ENCODE assay signal across 1 cellular context in the genomic region with DNA sequence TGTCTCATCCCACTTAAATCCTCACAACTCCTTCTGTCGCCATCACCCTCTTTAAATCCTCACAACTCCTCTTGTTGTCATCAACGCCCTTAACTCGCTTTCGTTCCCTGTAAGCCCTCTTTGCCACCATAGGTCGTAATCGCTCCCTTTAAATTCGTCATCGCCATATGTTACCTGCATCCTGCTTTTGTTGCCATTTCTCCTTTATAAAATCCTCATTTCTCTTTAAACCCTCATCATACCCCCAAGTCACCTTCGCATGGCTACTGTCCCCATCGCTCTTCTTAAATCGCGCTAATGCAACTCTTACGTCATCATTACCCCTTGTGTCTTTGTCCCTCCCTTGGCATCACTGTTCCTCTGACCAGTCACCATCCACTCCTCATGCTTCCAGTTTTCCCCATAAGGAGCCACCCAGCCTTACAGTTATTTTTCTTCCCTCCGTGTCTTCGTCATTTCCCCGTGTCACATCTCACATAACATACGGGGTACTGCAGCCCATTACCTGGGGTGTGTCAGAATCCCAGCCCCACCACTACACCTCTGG.
TF ChIP-seq lines count a peak whose summit lies in the region.

No MANE protein-coding gene starts in this region.

TF ChIP-seq in HEK293, 187 proteins besides CTCF, POLR2A, EP300 and RAD21 (continued from another document and continues in another):
- TF ChIP-seq ZNF707 (tag by site-specific recombination; IDR thresholded peaks at IDR 0.05) (no peak), HOXD13 (CRISPR knock-in tag; IDR thresholded peaks at IDR 0.05; ENCODE audit: borderline replicate concordance) (no peak), EGR2 (tag by site-specific recombination; IDR thresholded peaks at IDR 0.05; ENCODE audit: low read depth) (no peak), ZNF792 (tag by site-specific recombination; IDR thresholded peaks at IDR 0.05) (peak; percentile 71; the same call in 1 of the 2 replicates), SCRT1 (tag by site-specific recombination; IDR thresholded peaks at IDR 0.05; ENCODE audit: borderline replicate concordance) (no peak), ZFHX2 (tag by site-specific recombination; conservative IDR thresholded peaks at IDR 0.05) (no peak), YY1 (tag by site-specific recombination; IDR thresholded peaks at IDR 0.05) (no peak; the same call in 1 of the 2 replicates), ZNF768 (tag by site-specific recombination; IDR thresholded peaks at IDR 0.05) (no peak), ZIC2 (tag by site-specific recombination; IDR thresholded peaks at IDR 0.05) (no peak; the same call in 1 of the 2 replicates), ZNF48 (tag by site-specific recombination; IDR thresholded peaks at IDR 0.05) (no peak), HOXA7 (CRISPR knock-in tag; IDR thresholded peaks at IDR 0.05; ENCODE audit: borderline replicate concordance) (no peak), SALL2 (tag by site-specific recombination; IDR thresholded peaks at IDR 0.05; ENCODE audit: borderline replicate concordance) (no peak), SP2 (tag by site-specific recombination; IDR thresholded peaks at IDR 0.05) (peak; percentile 70), ZFP41 (tag by site-specific recombination; IDR thresholded peaks at IDR 0.05; ENCODE audit: borderline replicate concordance) (no peak), GFI1B (tag by site-specific recombination; IDR thresholded peaks at IDR 0.05) (peak; percentile 51; the same call in 1 of the 2 replicates), ZNF544 (tag by site-specific recombination; IDR thresholded peaks at IDR 0.05) (no peak), ZNF292 (tag by site-specific recombination; IDR thresholded peaks at IDR 0.05; ENCODE audit: borderline replicate concordance, low read depth) (no peak), ZNF629 (tag by site-specific recombination; IDR thresholded peaks at IDR 0.05) (peak; percentile 99), REPIN1 (tag by site-specific recombination; IDR thresholded peaks at IDR 0.05; ENCODE audit: low read depth) (no peak; the same call in none of the 2 replicates), ZNF624 (tag by site-specific recombination; IDR thresholded peaks at IDR 0.05) (no peak), ZNF221 (tag by site-specific recombination; IDR thresholded peaks at IDR 0.05; ENCODE audit: borderline replicate concordance) (no peak), ZNF302 (tag by site-specific recombination; IDR thresholded peaks at IDR 0.05; ENCODE audit: low read depth) (no peak), BCL11A (tag by site-specific recombination; IDR thresholded peaks at IDR 0.05; ENCODE audit: low read depth) (peak; percentile 86), ZNF837 (tag by site-specific recombination; IDR thresholded peaks at IDR 0.05) (no peak), MYNN (tag by site-specific recombination; IDR thresholded peaks at IDR 0.05; ENCODE audit: borderline replicate concordance) (no peak), TCF7L2 (IDR thresholded peaks at IDR 0.05; ENCODE audit: borderline replicate concordance, low read depth, low read length) (no peak), TRIM28 (IDR thresholded peaks at IDR 0.05; ENCODE audit: borderline replicate concordance, low read length) (no peak), ZNF664 (tag by site-specific recombination; IDR thresholded peaks at IDR 0.05) (peak; percentile 41; the same call in 1 of the 2 replicates), ZNF404 (tag by site-specific recombination; IDR thresholded peaks at IDR 0.05) (no peak), MZF1 (tag by site-specific recombination; IDR thresholded peaks at IDR 0.05; ENCODE audit: borderline replicate concordance) (no peak; the same call in 1 of the 2 replicates), ZNF600 (tag by site-specific recombination; IDR thresholded peaks at IDR 0.05) (no peak; the same call in 1 of the 2 replicates), ZNF10 (tag by site-specific recombination; IDR thresholded peaks at IDR 0.05) (no peak; the same call in 1 of the 2 replicates), MEIS1 (CRISPR knock-in tag; IDR thresholded peaks at IDR 0.05; ENCODE audit: borderline replicate concordance) (no peak), GLI4 (tag by site-specific recombination; IDR thresholded peaks at IDR 0.05) (no peak), SCRT2 (tag by site-specific recombination; IDR thresholded peaks at IDR 0.05) (no peak), ZNF37A (tag by site-specific recombination; IDR thresholded peaks at IDR 0.05) (no peak)
- TF ChIP-seq, protein P1, sequence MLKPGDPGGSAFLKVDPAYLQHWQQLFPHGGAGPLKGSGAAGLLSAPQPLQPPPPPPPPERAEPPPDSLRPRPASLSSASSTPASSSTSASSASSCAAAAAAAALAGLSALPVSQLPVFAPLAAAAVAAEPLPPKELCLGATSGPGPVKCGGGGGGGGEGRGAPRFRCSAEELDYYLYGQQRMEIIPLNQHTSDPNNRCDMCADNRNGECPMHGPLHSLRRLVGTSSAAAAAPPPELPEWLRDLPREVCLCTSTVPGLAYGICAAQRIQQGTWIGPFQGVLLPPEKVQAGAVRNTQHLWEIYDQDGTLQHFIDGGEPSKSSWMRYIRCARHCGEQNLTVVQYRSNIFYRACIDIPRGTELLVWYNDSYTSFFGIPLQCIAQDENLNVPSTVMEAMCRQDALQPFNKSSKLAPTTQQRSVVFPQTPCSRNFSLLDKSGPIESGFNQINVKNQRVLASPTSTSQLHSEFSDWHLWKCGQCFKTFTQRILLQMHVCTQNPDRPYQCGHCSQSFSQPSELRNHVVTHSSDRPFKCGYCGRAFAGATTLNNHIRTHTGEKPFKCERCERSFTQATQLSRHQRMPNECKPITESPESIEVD (tag by site-specific recombination; IDR thresholded peaks at IDR 0.05) = no peak
- TF ChIP-seq, protein P2, sequence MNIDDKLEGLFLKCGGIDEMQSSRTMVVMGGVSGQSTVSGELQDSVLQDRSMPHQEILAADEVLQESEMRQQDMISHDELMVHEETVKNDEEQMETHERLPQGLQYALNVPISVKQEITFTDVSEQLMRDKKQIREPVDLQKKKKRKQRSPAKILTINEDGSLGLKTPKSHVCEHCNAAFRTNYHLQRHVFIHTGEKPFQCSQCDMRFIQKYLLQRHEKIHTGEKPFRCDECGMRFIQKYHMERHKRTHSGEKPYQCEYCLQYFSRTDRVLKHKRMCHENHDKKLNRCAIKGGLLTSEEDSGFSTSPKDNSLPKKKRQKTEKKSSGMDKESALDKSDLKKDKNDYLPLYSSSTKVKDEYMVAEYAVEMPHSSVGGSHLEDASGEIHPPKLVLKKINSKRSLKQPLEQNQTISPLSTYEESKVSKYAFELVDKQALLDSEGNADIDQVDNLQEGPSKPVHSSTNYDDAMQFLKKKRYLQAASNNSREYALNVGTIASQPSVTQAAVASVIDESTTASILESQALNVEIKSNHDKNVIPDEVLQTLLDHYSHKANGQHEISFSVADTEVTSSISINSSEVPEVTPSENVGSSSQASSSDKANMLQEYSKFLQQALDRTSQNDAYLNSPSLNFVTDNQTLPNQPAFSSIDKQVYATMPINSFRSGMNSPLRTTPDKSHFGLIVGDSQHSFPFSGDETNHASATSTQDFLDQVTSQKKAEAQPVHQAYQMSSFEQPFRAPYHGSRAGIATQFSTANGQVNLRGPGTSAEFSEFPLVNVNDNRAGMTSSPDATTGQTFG (tag by site-specific recombination; IDR thresholded peaks at IDR 0.05; ENCODE audit: borderline replicate concordance) = no peak
- TF ChIP-seq, protein P3, sequence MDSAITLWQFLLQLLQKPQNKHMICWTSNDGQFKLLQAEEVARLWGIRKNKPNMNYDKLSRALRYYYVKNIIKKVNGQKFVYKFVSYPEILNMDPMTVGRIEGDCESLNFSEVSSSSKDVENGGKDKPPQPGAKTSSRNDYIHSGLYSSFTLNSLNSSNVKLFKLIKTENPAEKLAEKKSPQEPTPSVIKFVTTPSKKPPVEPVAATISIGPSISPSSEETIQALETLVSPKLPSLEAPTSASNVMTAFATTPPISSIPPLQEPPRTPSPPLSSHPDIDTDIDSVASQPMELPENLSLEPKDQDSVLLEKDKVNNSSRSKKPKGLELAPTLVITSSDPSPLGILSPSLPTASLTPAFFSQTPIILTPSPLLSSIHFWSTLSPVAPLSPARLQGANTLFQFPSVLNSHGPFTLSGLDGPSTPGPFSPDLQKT (IDR thresholded peaks at IDR 0.05; ENCODE audit: borderline replicate concordance, low read depth, low read length) = no peak
- TF ChIP-seq, protein P4, sequence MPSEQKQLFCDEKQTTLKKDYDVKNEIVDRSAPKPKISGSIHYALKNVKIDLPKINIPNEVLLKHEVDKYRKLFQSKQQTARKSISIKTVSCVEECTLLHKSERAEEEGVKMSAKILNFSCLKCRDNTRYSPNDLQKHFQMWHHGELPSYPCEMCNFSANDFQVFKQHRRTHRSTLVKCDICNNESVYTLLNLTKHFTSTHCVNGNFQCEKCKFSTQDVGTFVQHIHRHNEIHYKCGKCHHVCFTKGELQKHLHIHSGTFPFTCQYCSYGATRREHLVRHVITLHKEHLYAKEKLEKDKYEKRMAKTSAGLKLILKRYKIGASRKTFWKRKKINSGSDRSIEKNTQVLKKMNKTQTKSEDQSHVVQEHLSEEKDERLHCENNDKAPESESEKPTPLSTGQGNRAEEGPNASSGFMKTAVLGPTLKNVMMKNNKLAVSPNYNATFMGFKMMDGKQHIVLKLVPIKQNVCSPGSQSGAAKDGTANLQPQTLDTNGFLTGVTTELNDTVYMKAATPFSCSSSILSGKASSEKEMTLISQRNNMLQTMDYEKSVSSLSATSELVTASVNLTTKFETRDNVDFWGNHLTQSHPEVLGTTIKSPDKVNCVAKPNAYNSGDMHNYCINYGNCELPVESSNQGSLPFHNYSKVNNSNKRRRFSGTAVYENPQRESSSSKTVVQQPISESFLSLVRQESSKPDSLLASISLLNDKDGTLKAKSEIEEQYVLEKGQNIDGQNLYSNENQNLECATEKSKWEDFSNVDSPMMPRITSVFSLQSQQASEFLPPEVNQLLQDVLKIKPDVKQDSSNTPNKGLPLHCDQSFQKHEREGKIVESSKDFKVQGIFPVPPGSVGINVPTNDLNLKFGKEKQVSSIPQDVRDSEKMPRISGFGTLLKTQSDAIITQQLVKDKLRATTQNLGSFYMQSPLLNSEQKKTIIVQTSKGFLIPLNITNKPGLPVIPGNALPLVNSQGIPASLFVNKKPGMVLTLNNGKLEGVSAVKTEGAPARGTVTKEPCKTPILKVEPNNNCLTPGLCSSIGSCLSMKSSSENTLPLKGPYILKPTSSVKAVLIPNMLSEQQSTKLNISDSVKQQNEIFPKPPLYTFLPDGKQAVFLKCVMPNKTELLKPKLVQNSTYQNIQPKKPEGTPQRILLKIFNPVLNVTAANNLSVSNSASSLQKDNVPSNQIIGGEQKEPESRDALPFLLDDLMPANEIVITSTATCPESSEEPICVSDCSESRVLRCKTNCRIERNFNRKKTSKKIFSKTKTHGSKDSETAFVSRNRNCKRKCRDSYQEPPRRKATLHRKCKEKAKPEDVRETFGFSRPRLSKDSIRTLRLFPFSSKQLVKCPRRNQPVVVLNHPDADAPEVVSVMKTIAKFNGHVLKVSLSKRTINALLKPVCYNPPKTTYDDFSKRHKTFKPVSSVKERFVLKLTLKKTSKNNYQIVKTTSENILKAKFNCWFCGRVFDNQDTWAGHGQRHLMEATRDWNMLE (tag by site-specific recombination; conservative IDR thresholded peaks at IDR 0.05; ENCODE audit: low read depth) = no peak; the same call in 1 of the 2 replicates
- TF ChIP-seq, protein P5, sequence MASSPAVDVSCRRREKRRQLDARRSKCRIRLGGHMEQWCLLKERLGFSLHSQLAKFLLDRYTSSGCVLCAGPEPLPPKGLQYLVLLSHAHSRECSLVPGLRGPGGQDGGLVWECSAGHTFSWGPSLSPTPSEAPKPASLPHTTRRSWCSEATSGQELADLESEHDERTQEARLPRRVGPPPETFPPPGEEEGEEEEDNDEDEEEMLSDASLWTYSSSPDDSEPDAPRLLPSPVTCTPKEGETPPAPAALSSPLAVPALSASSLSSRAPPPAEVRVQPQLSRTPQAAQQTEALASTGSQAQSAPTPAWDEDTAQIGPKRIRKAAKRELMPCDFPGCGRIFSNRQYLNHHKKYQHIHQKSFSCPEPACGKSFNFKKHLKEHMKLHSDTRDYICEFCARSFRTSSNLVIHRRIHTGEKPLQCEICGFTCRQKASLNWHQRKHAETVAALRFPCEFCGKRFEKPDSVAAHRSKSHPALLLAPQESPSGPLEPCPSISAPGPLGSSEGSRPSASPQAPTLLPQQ (tag by site-specific recombination; IDR thresholded peaks at IDR 0.05) = peak; percentile 92
- TF ChIP-seq, protein P6, sequence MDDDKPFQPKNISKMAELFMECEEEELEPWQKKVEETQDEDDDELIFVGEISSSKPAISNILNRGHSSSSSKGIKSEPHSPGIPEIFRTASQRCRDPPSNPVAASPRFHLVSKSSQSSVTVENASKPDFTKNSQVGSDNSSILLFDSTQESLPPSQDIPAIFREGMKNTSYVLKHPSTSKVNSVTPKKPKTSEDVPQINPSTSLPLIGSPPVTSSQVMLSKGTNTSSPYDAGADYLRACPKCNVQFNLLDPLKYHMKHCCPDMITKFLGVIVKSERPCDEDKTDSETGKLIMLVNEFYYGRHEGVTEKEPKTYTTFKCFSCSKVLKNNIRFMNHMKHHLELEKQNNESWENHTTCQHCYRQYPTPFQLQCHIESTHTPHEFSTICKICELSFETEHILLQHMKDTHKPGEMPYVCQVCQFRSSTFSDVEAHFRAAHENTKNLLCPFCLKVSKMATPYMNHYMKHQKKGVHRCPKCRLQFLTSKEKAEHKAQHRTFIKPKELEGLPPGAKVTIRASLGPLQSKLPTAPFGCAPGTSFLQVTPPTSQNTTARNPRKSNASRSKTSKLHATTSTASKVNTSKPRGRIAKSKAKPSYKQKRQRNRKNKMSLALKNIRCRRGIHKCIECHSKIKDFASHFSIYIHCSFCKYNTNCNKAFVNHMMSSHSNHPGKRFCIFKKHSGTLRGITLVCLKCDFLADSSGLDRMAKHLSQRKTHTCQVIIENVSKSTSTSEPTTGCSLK (tag by site-specific recombination; IDR thresholded peaks at IDR 0.05) = no peak
- TF ChIP-seq, protein P7, sequence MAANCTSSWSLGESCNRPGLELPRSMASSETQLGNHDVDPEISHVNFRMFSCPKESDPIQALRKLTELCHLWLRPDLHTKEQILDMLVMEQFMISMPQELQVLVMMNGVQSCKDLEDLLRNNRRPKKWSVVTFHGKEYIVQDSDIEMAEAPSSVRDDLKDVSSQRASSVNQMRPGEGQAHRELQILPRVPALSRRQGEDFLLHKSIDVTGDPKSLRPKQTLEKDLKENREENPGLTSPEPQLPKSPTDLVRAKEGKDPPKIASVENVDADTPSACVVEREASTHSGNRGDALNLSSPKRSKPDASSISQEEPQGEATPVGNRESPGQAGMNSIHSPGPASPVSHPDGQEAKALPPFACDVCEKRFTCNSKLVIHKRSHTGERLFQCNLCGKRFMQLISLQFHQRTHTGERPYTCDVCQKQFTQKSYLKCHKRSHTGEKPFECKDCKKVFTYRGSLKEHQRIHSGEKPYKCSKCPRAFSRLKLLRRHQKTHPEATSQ (tag by site-specific recombination; IDR thresholded peaks at IDR 0.05) = no peak; the same call in 1 of the 2 replicates
- TF ChIP-seq, protein P8, sequence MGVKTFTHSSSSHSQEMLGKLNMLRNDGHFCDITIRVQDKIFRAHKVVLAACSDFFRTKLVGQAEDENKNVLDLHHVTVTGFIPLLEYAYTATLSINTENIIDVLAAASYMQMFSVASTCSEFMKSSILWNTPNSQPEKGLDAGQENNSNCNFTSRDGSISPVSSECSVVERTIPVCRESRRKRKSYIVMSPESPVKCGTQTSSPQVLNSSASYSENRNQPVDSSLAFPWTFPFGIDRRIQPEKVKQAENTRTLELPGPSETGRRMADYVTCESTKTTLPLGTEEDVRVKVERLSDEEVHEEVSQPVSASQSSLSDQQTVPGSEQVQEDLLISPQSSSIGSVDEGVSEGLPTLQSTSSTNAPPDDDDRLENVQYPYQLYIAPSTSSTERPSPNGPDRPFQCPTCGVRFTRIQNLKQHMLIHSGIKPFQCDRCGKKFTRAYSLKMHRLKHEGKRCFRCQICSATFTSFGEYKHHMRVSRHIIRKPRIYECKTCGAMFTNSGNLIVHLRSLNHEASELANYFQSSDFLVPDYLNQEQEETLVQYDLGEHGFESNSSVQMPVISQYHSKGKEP (tag by site-specific recombination; IDR thresholded peaks at IDR 0.05) = no peak; the same call in 1 of the 2 replicates
